1 cellular context compared by ENCODE assay signal in genomic region chr7:104499975-104500374, GRCh38.
TF ChIP-seq lines count a peak whose summit lies in the region.

No MANE protein-coding gene starts in this region.

TF ChIP-seq in A549, 52 proteins besides CTCF, POLR2A, EP300 and RAD21 (continued from another document):
- TF ChIP-seq ELK1 (IDR thresholded peaks at IDR 0.05; ENCODE audit: low read depth, low read length) = no peak
- TF ChIP-seq, protein P1, sequence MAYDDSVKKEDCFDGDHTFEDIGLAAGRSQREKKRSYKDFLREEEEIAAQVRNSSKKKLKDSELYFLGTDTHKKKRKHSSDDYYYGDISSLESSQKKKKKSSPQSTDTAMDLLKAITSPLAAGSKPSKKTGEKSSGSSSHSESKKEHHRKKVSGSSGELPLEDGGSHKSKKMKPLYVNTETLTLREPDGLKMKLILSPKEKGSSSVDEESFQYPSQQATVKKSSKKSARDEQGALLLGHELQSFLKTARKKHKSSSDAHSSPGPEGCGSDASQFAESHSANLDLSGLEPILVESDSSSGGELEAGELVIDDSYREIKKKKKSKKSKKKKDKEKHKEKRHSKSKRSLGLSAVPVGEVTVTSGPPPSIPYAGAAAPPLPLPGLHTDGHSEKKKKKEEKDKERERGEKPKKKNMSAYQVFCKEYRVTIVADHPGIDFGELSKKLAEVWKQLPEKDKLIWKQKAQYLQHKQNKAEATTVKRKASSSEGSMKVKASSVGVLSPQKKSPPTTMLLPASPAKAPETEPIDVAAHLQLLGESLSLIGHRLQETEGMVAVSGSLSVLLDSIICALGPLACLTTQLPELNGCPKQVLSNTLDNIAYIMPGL (CRISPR knock-in tag; IDR thresholded peaks at IDR 0.05; ENCODE audit: borderline replicate concordance) = no peak
TF ChIP-seq in A549: peak in this region for 0.
